ENCODE assay signal across 17 cellular contexts in genomic region chr17:48860034-48860433, GRCh38. TPM values are rescaled to one million over a fixed set of nuclear protein-coding genes. Genes with fewer than 3 reads are reported as not detected.
A peak's percentile ranks its signal among the peaks of the same experiment; 100 is the strongest.
DNase-seq lines count a peak whose midpoint lies in the region; ATAC-seq and TF ChIP-seq lines count a peak whose summit lies in the region.
"Had no signal": no experiment of that assay in that cellular context is flagged by ENCODE, and none has a peak within 500 bp of the region (broad histone marks: within the 10 kb centered on the region; RNA-seq: fewer than 3 reads in every experiment).

No MANE protein-coding gene starts in this region.

- no peak overlapping the region for H3K4me3 ChIP-seq in KMS-11 (IDR thresholded peaks at IDR 0.05; ENCODE audit: insufficient read depth, low read depth, low read length)
- no peak overlapping the region for H3K4me3 ChIP-seq in osteoblast (ENCODE audit: insufficient read depth, low read length)
- H3K4me3 ChIP-seq in uterus: no peak overlapping the region
- H3K4me3 ChIP-seq: coronary artery, esophagus squamous epithelium, mucosa of descending colon had no signal

- no peak overlapping the region for H2AFZ ChIP-seq in KMS-11 (ENCODE audit: low read depth)
- H2AFZ ChIP-seq in osteoblast (ENCODE audit: low read length): no peak overlapping the region

- H3K4me1 ChIP-seq in KMS-11 (ENCODE audit: low read depth, poor library complexity, severe bottlenecking) (peaks cover 9% of the 10 kb centered on the region), osteoblast (ENCODE audit: insufficient read depth, low read length) (no peaks in the 10 kb centered on the region), uterus (no peaks in the 10 kb centered on the region)
- H3K4me1 ChIP-seq: esophagus squamous epithelium had no signal

- no peak overlapping the region for H3K27ac Mint-ChIP-seq in chondrocyte (ENCODE audit: unreplicated experiment)

- ATAC-seq in HG02642 (IDR thresholded peaks at IDR 0.05; ENCODE audit: poor library complexity, unreplicated experiment) (no peak), HG03565 (IDR thresholded peaks at IDR 0.05; ENCODE audit: unreplicated experiment) (no peak)
- ATAC-seq: activated CD8-positive, alpha-beta T cell treated with anti-CD3 and anti-CD28 coated beads for 36 hours; activated T-helper 17 cell treated with anti-CD3 and anti-CD28 coated beads, Interleukin-2, amount 50 U/mL, for 72 hours; mucosa of descending colon had no signal

- no peaks in the 10 kb centered on the region for H3K27me3 Mint-ChIP-seq in chondrocyte (ENCODE audit: low read depth)
- H3K27me3 Mint-ChIP-seq: activated CD8-positive, alpha-beta T cell treated with anti-CD3 and anti-CD28 coated beads for 36 hours; activated T-helper 17 cell treated with anti-CD3 and anti-CD28 coated beads, Interleukin-2, amount 50 U/mL, for 72 hours had no signal

- H3K36me3 Mint-ChIP-seq in chondrocyte (ENCODE audit: low read depth): peaks cover 51% of the 10 kb centered on the region

- peak; percentile 34 for DNase-seq in ELR (ENCODE audit: low read depth)
- DNase-seq in chondrocyte (ENCODE audit: low spot score): no peak
- DNase-seq in osteoblast (ENCODE audit: insufficient read length, low spot score, missing footprints): peak; percentile 39
- DNase-seq in HUDEP-2 (lab: John Stamatoyannopoulos, UW; ENCODE audit: unreplicated experiment in 76 of 76): no peak
- no peak for DNase-seq in uterus
- DNase-seq: activated CD8-positive, alpha-beta T cell treated with anti-CD3 and anti-CD28 coated beads for 36 hours; COR-L47; esophagus squamous epithelium; hippocampal formation; mucosa of descending colon; NCI-H1105; NCI-H345 had no signal

- no peak overlapping the region for H3K27ac ChIP-seq in KMS-11
- no peak overlapping the region for H3K27ac ChIP-seq in osteoblast (ENCODE audit: low read depth, low read length)
- no peak overlapping the region for H3K27ac ChIP-seq in uterus
- H3K27ac ChIP-seq: coronary artery, esophagus squamous epithelium had no signal

- H3K4me2 ChIP-seq in KMS-11: no peak overlapping the region
- no peak overlapping the region for H3K4me2 ChIP-seq in osteoblast (ENCODE audit: insufficient read depth, low read length)

- H3K27me3 ChIP-seq in KMS-11 (ENCODE audit: insufficient read depth, low read depth): no peaks in the 10 kb centered on the region
- H3K27me3 ChIP-seq in osteoblast (ENCODE audit: insufficient read depth, low read length): no peaks in the 10 kb centered on the region
- H3K27me3 ChIP-seq in uterus: no peaks in the 10 kb centered on the region
- H3K27me3 ChIP-seq: esophagus squamous epithelium had no signal

- TF ChIP-seq POLR2A in uterus (IDR thresholded peaks at IDR 0.05): no peak

- H4K20me1 ChIP-seq in KMS-11 (ENCODE audit: insufficient read depth) (no peaks in the 10 kb centered on the region), osteoblast (ENCODE audit: insufficient read depth, low read length) (no peaks in the 10 kb centered on the region)

- no peak overlapping the region for H3K9ac ChIP-seq in KMS-11

- intact Hi-C loops in uterus (cut with DNase I; ENCODE audit: low total_unique reads): no loop called here

- no peaks in the 10 kb centered on the region for H3K4me1 Mint-ChIP-seq in chondrocyte (ENCODE audit: low read depth)

- TF ChIP-seq CTCF in KMS-11 (conservative IDR thresholded peaks at IDR 0.05; ENCODE audit: low read depth, low read length) (peak; percentile 35; the same call in 1 of the 2 replicates), chondrocyte (IDR thresholded peaks at IDR 0.05) (peak; percentile 46), osteoblast (IDR thresholded peaks at IDR 0.05; ENCODE audit: extremely low read depth, low read depth, low read length) (peak; percentile 21), uterus (IDR thresholded peaks at IDR 0.05) (no peak)

- H3K9me3 Mint-ChIP-seq in chondrocyte (ENCODE audit: low read depth): no peaks in the 10 kb centered on the region
- H3K9me3 Mint-ChIP-seq: activated CD8-positive, alpha-beta T cell treated with anti-CD3 and anti-CD28 coated beads for 36 hours; activated T-helper 17 cell treated with anti-CD3 and anti-CD28 coated beads, Interleukin-2, amount 50 U/mL, for 72 hours had no signal

- no peak overlapping the region for H3K4me3 Mint-ChIP-seq in chondrocyte (ENCODE audit: unreplicated experiment)
- H3K4me3 Mint-ChIP-seq: activated CD8-positive, alpha-beta T cell treated with anti-CD3 and anti-CD28 coated beads for 36 hours; activated T-helper 17 cell treated with anti-CD3 and anti-CD28 coated beads, Interleukin-2, amount 50 U/mL, for 72 hours had no signal

- H3K79me2 ChIP-seq in KMS-11 (ENCODE audit: insufficient read depth, low read depth) (no peaks in the 10 kb centered on the region), osteoblast (ENCODE audit: insufficient read depth, low read length) (no peaks in the 10 kb centered on the region)

- no peaks in the 10 kb centered on the region for H3K36me3 ChIP-seq in KMS-11 (ENCODE audit: insufficient read depth)
- peaks cover 70% of the 10 kb centered on the region for H3K36me3 ChIP-seq in osteoblast (ENCODE audit: insufficient read depth, low read length)
- no peaks in the 10 kb centered on the region for H3K36me3 ChIP-seq in uterus

- H3K9me3 ChIP-seq in osteoblast (ENCODE audit: low read depth, low read length) (no peaks in the 10 kb centered on the region), uterus (no peaks in the 10 kb centered on the region)
- H3K9me3 ChIP-seq: esophagus squamous epithelium, mucosa of descending colon had no signal

RNA-seq across cellular contexts. Expression of gene CALCOCO2, which starts 29.2 kb away (rescaled TPM):
- total RNA-seq in chondrocyte: 72.4 to 97.9 TPM (median 76.5 TPM) in 3 replicates
- total RNA-seq in osteoblast: 103 and 105 TPM in 2 replicates
- total RNA-seq in uterus: 100 to 1,000 TPM in 2 of 4 donors, 10 to 100 TPM in 2; 40.9 to 318 (median 118) TPM

RNA-seq across cellular contexts. Expression of gene ATP5MC1, which starts 32.6 kb away (rescaled TPM):
- total RNA-seq in chondrocyte (39.2 to 78.0 TPM (median 39.4 TPM) in 3 replicates), osteoblast (17.4 and 21.7 TPM in 2 replicates), uterus (10 to 100 TPM; 12.8 to 45.9 (median 23.8) TPM)

RNA-seq across cellular contexts. Expression of gene TTLL6, which starts 43.0 kb away (rescaled TPM):
- total RNA-seq in chondrocyte: not detected in 3 replicates
- not detected in 2 replicates for total RNA-seq in osteoblast
- total RNA-seq in uterus: under 1 TPM in 2 of 4 donors, not detected in 2; 0.41 to 0.91 TPM
- total RNA-seq: activated CD8-positive, alpha-beta T cell treated with anti-CD3 and anti-CD28 coated beads for 36 hours; activated T-helper 17 cell treated with anti-CD3 and anti-CD28 coated beads, Interleukin-2, amount 50 U/mL, for 72 hours had no signal

RNA-seq across cellular contexts. Expression of gene UBE2Z, which starts 48.2 kb away (rescaled TPM):
- total RNA-seq in chondrocyte (114 to 116 TPM (median 114 TPM) in 3 replicates), osteoblast (91.3 and 98.8 TPM in 2 replicates), uterus (10 to 100 TPM; 25.0 to 77.9 (median 59.4) TPM)

Comparison
In these comparisons a context has a peak if more than half of its experiments do, and no peak if none do; other contexts are left out.
1. DNase-seq: peak in ELR (single experiment) and osteoblast (single experiment); none in chondrocyte (single experiment), HUDEP-2 (0 of 76) and uterus (0 of 2).
2. CTCF ChIP-seq: peak in KMS-11 (single experiment), chondrocyte (single experiment) and osteoblast (single experiment); none in uterus (0 of 4).